ENCODE assay signal across 8 cellular contexts in the genomic region with DNA sequence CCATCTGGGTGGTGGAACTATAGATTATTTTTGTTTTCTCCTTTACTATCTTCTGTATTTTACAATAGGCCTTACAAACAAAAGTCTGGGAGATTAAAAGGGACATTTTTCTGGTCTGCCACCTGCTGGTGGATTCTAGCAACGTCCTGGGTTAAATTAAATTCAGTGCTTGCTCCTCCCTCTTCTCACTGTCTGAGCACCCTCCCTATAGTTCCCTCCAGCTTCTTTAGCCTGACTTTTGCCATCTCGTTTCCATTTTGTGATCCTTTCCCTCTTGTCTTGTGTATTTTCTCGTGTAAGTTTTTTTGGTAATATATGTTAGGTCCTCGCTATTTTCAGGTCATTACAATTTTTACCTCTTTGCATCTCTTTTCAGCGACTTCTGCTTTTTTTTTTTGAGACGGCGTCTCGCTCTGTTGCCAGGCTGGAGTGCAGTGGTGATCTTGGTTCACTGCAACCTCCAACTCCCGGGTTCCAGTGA. TPM values are rescaled to one million over a fixed set of nuclear protein-coding genes. Genes with fewer than 3 reads are reported as not detected.
DNase-seq lines count a peak whose midpoint lies in the region; ATAC-seq and TF ChIP-seq lines count a peak whose summit lies in the region.

No MANE protein-coding gene starts in this region.

- no peaks in the 10 kb centered on the region for H3K79me2 ChIP-seq in mesendoderm (ENCODE audit: control insufficient read depth, insufficient read depth, low read length)

- H3K4me2 ChIP-seq in mesendoderm (ENCODE audit: low read length): no peak overlapping the region

- no peak overlapping the region for H2AK5ac ChIP-seq in mesendoderm (ENCODE audit: low read length)

- whole genome bisulfite sequencing in mesendoderm (ENCODE audit: extremely low coverage, insufficient coverage, low lambda C conversion rate): no CpG with 5 or more reads among the region's 9 CpGs

- no peak overlapping the region for H3K56ac ChIP-seq in mesendoderm (ENCODE audit: low read length)

- H2BK120ac ChIP-seq in mesendoderm (ENCODE audit: low read depth, low read length): no peak overlapping the region

- H3K9ac ChIP-seq in mesendoderm (ENCODE audit: low read length): no peak overlapping the region

- no peaks in the 10 kb centered on the region for H3K79me1 ChIP-seq in mesendoderm (ENCODE audit: low read length)

- TF ChIP-seq CTCF in AG10803 (conservative IDR thresholded peaks at IDR 0.05; ENCODE audit: low read length): peak; percentile 75

- H3K27me3 ChIP-seq in mesendoderm (ENCODE audit: insufficient read depth, low read length, poor library complexity): no peaks in the 10 kb centered on the region

- H4K5ac ChIP-seq in mesendoderm (ENCODE audit: low read length): no peak overlapping the region

- no peak overlapping the region for H2BK15ac ChIP-seq in mesendoderm (replicated peaks; ENCODE audit: low read depth)

- no peak overlapping the region for H4K8ac ChIP-seq in mesendoderm (ENCODE audit: low read depth, low read length)

- H3K27ac ChIP-seq in mesendoderm (ENCODE audit: low read depth, low read length): no peak overlapping the region

- H3K23ac ChIP-seq in mesendoderm (ENCODE audit: low read length): no peak overlapping the region

- peak; percentile 72 for DNase-seq in AG10803 (ENCODE audit: low read depth)
- DNase-seq in NCI-H748 (lab: John Stamatoyannopoulos, UW; ENCODE audit: unreplicated experiment): peak; percentile 35
- peak; percentile 29 to 63 for DNase-seq in activated CD4-positive, alpha-beta T cell treated with anti-CD3 and anti-CD28 coated beads, Interleukin-2, amount 50 U/mL, for 24 hours (ENCODE audit: low read depth in 1 of 2, low spot score in 1 of 2)
- peak; percentile 46 for DNase-seq in effector CD4-positive, alpha-beta T cell
- peak; percentile 74 for DNase-seq in mesendoderm
- peak; percentile 31 for DNase-seq in stimulated activated CD8-positive, alpha-beta memory T cell treated with anti-CD3 and anti-CD28 coated beads, Interleukin-4, amount 100 ng/mL, for 24 hours (ENCODE audit: low read depth)

- peaks cover 7% of the 10 kb centered on the region for H3K36me3 ChIP-seq in mesendoderm (ENCODE audit: control insufficient read depth, insufficient read depth, low read length)

- H2BK5ac ChIP-seq in mesendoderm (ENCODE audit: low read length): no peak overlapping the region

- H3K18ac ChIP-seq in mesendoderm (ENCODE audit: low read length): no peak overlapping the region

- peak; percentile 69 for ATAC-seq in GM18861 (IDR thresholded peaks at IDR 0.05; ENCODE audit: unreplicated experiment)
- ATAC-seq in HG03108 (IDR thresholded peaks at IDR 0.05; ENCODE audit: unreplicated experiment): peak; percentile 64

- H3K4ac ChIP-seq in mesendoderm (ENCODE audit: low read depth, low read length): no peak overlapping the region

- no peak overlapping the region for H3K4me3 ChIP-seq in AG10803 (ENCODE audit: low read length)
- no peak overlapping the region for H3K4me3 ChIP-seq in mesendoderm (ENCODE audit: low read length)

- H3K4me1 ChIP-seq in mesendoderm (ENCODE audit: control insufficient read depth, low read depth, low read length): no peaks in the 10 kb centered on the region

RNA-seq across cellular contexts. Expression of a gene that starts 16.1 kb away (rescaled TPM):
- polyA plus RNA-seq in mesendoderm (2013, experiment 1 of 2): 3.2 TPM
- 3.1 TPM for polyA plus RNA-seq in mesendoderm (2013, experiment 2 of 2)

RNA-seq across cellular contexts. Expression of a gene that starts 16.5 kb away (rescaled TPM):
- 16.0 TPM for polyA plus RNA-seq in mesendoderm (2013, experiment 1 of 2)
- 16.8 TPM for polyA plus RNA-seq in mesendoderm (2013, experiment 2 of 2)
